ENCODE assay signal across 9 cellular contexts in the genomic region with DNA sequence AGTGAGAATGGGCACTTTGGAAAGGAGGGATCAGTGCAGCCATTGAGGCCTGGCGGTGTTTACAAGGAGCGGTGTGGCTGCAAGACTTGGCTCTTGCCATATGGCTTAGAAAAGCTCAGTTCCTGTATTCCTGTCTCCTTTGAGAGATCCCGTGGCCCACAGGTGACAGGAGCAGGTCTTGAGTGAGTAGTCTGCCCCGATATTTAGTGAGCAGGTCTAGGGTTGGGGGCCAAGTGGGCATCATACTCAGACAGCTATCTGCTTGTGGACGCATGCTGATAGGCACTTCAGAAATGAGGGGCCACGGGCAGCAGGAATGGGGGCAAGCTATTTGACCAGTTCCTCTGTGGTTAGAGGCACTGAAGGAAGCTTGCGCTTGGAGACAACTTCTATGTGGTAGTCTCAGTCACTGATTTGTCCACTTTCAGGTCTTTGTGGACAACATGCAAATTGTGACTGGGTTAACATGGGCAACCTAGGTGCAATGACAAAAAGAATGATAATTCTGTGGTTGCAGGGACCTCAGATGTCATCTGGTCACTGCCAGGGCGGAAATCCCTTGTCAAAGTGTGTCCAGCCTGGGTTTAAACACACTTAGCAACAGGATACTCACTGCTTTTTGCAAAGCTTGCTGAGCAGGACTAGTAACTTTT. TPM values are rescaled to one million over a fixed set of nuclear protein-coding genes. Genes with fewer than 3 reads are reported as not detected.
DNase-seq lines count a peak whose midpoint lies in the region; ATAC-seq, FAIRE-seq and TF ChIP-seq lines count a peak whose summit lies in the region.
"Had no signal": no experiment of that assay in that cellular context is flagged by ENCODE, and none has a peak within 500 bp of the region (broad histone marks: within the 10 kb centered on the region; RNA-seq: fewer than 3 reads in every experiment).

No MANE protein-coding gene starts in this region.

- peaks cover 53% of the 10 kb centered on the region for H3K79me2 ChIP-seq in PC-3 (ENCODE audit: low read length)
- H3K79me2 ChIP-seq in endothelial cell of umbilical vein (ENCODE audit: control insufficient read depth, insufficient read depth, low read length) = peaks cover 54% of the 10 kb centered on the region
- no peaks in the 10 kb centered on the region for H3K79me2 ChIP-seq in parathyroid adenoma

- H3K9me2 ChIP-seq in PC-3 (replicated peaks; ENCODE audit: low read length) = no peaks in the 10 kb centered on the region

- H3K27ac ChIP-seq in PC-3 (ENCODE audit: low read length) (no peak overlapping the region), endothelial cell of umbilical vein (ENCODE audit: insufficient read depth, low read depth, low read length) (peak overlapping the region; percentile 22), parathyroid adenoma (no peak overlapping the region), caudate nucleus (ENCODE audit: low read depth, low read length) (no peak overlapping the region)

- peak overlapping the region; percentile 98 for H3K4me2 ChIP-seq in PC-3 (ENCODE audit: low read length)
- H3K4me2 ChIP-seq in endothelial cell of umbilical vein (ENCODE audit: insufficient read depth, low read length) = peak overlapping the region; percentile 80
- H3K4me2 ChIP-seq in parathyroid adenoma (ENCODE audit: low read length) = peak overlapping the region; percentile 98

- no peak for FAIRE-seq in endothelial cell of umbilical vein (lab: Jason Lieb, UNC)

- intact Hi-C loops in PC-3 (cut with micrococcal nuclease) (no loop called here), endothelial cell of umbilical vein (cut with micrococcal nuclease) (loop anchor here (1.0 to 10.0 kb wide), 3 partner anchors 17 to 57 kb away; no protein-coding TSS in a partner anchor)

- POLR2A ChIA-PET in PC-3 (lab: Charles Lee; ENCODE audit: unreplicated experiment) = no interaction called here
- POLR2A ChIA-PET in endothelial cell of umbilical vein (lab: Charles Lee) = interaction anchor here (1.6 kb wide), 1 partner anchor 8 kb away, joined by 7 read pairs; no protein-coding TSS in a partner anchor

- H3K36me3 ChIP-seq in PC-3 (ENCODE audit: low read depth, low read length) (peaks cover 31% of the 10 kb centered on the region), endothelial cell of umbilical vein (ENCODE audit: control insufficient read depth in 2 of 2, extremely low read depth in 1 of 2, insufficient read depth in 2 of 2, low read length in 2 of 2) (peaks cover 19 to 29% of the 10 kb centered on the region in 2 experiments), parathyroid adenoma (ENCODE audit: control insufficient read depth, insufficient read depth, low read length) (no peaks in the 10 kb centered on the region)

- peak overlapping the region; percentile 95 for H3K9ac ChIP-seq in PC-3 (ENCODE audit: low read length)
- H3K9ac ChIP-seq in endothelial cell of umbilical vein (replicated peaks; ENCODE audit: extremely low read depth, insufficient read depth, low read length) = peak overlapping the region; percentile 86
- no peak overlapping the region for H3K9ac ChIP-seq in parathyroid adenoma

- H2AFZ ChIP-seq in PC-3 (ENCODE audit: low read length) = peak overlapping the region; percentile 97
- H2AFZ ChIP-seq in endothelial cell of umbilical vein (ENCODE audit: low read depth, low read length) = peak overlapping the region; percentile 74
- no peak overlapping the region for H2AFZ ChIP-seq in parathyroid adenoma

- peak overlapping the region; percentile 76 for H3K4me3 ChIP-seq in GM12865 (ENCODE audit: low read depth, low read length)
- H3K4me3 ChIP-seq in PC-3 (ENCODE audit: low read length) = peak overlapping the region; percentile 99
- H3K4me3 ChIP-seq in endothelial cell of umbilical vein (replicated peaks in 1 of 3; ENCODE audit: insufficient read depth in 1 of 3, low read depth in 1 of 3, low read length in 3 of 3) = peak overlapping the region; percentile 61 to 74 (median 65)
- H3K4me3 ChIP-seq in parathyroid adenoma (ENCODE audit: low read depth, low read length) = peak overlapping the region; percentile 75

- BruUV-seq in PC-3 (replicated peaks; lab: Mats Ljungman, UMichigan) (no TSS peak), endothelial cell of umbilical vein (replicated peaks; lab: Mats Ljungman, UMichigan) (no TSS peak)

- TF ChIP-seq CTCF in GM12865 (IDR thresholded peaks at IDR 0.05; ENCODE audit: insufficient read depth, low read depth, low read length, missing control alignments) = no peak
- TF ChIP-seq CTCF in PC-3 (conservative IDR thresholded peaks at IDR 0.05; ENCODE audit: low read depth, low read length) = no peak
- no peak for TF ChIP-seq CTCF in endothelial cell of umbilical vein (IDR thresholded peaks at IDR 0.05; ENCODE audit: extremely low read depth in 1 of 2, insufficient read depth in 1 of 2, low read depth in 1 of 2, low read length in 2 of 2)
- TF ChIP-seq CTCF in parathyroid adenoma (IDR thresholded peaks at IDR 0.05) = no peak

- dilution Hi-C loops in endothelial cell of umbilical vein (cut with MboI; ENCODE audit: extremely low pct_ligation_motif_present, low sequenced_read_pairs) = no loop called here

- H3K27me3 ChIP-seq in PC-3 (ENCODE audit: low read length) = peaks cover 16% of the 10 kb centered on the region
- peaks cover 13 to 25% of the 10 kb centered on the region in 2 experiments for H3K27me3 ChIP-seq in endothelial cell of umbilical vein (ENCODE audit: control insufficient read depth in 2 of 2, insufficient read depth in 2 of 2, low read length in 2 of 2)
- H3K27me3 ChIP-seq in parathyroid adenoma (ENCODE audit: control insufficient read depth, insufficient read depth, low read length) = no peaks in the 10 kb centered on the region

- no peak for TF ChIP-seq POLR2A in endothelial cell of umbilical vein (IDR thresholded peaks at IDR 0.05; ENCODE audit: low read depth, low read length)

- CTCF ChIA-PET in PC-3 (lab: Charles Lee) = no interaction called here
- CTCF ChIA-PET in endothelial cell of umbilical vein (lab: Charles Lee) = interaction anchor here (1.5 to 3.9 kb wide), 5 partner anchors 10 to 542 kb away, joined by 3 to 27 read pairs (median 6); no protein-coding TSS in a partner anchor

- DNase-seq in GM12865 (ENCODE audit: low read depth) (peak; percentile 66), PC-3 (peak; percentile 45), endothelial cell of umbilical vein (ENCODE audit: low read depth, low spot score) (no peak), GDM1 (lab: John Stamatoyannopoulos, UW) (no peak), caudate nucleus (lab: John Stamatoyannopoulos, UW) (no peak)
- no peak for DNase-seq in stimulated activated CD4-positive, alpha-beta T cell treated with anti-CD3 and anti-CD28 coated beads, Interleukin-4, amount 100 ng/mL, for 24 hours

- peaks cover 5% of the 10 kb centered on the region; the same call in 1 of the 2 replicates for H4K20me1 ChIP-seq in PC-3 (ENCODE audit: low read length)
- H4K20me1 ChIP-seq in endothelial cell of umbilical vein (replicated peaks; ENCODE audit: control insufficient read depth, extremely low read depth, insufficient read depth, low read length) = no peaks in the 10 kb centered on the region

- H3K9me3 ChIP-seq in PC-3 (ENCODE audit: low read length) (no peaks in the 10 kb centered on the region), endothelial cell of umbilical vein (replicated peaks; ENCODE audit: control insufficient read depth, insufficient read depth, low read length) (no peaks in the 10 kb centered on the region), parathyroid adenoma (ENCODE audit: control insufficient read depth, low read length) (no peaks in the 10 kb centered on the region)

- no peaks in the 10 kb centered on the region for H3K9me1 ChIP-seq in endothelial cell of umbilical vein (replicated peaks; ENCODE audit: control insufficient read depth, extremely low read depth, insufficient read depth, low read length)

- peaks cover 47% of the 10 kb centered on the region for H3K4me1 ChIP-seq in PC-3 (ENCODE audit: insufficient read depth, low read length)
- peaks cover 16% of the 10 kb centered on the region for H3K4me1 ChIP-seq in endothelial cell of umbilical vein (ENCODE audit: control insufficient read depth, extremely low read depth, insufficient read depth, low read length)
- no peaks in the 10 kb centered on the region for H3K4me1 ChIP-seq in parathyroid adenoma

- ATAC-seq in PC-3 = no peak
- ATAC-seq in GM18858 (IDR thresholded peaks at IDR 0.05; ENCODE audit: unreplicated experiment) = no peak

- no peaks in the 10 kb centered on the region for H3F3A ChIP-seq in PC-3 (ENCODE audit: low read length, unreplicated experiment)

TF ChIP-seq in endothelial cell of umbilical vein, 7 proteins besides CTCF, POLR2A, EP300 and RAD21 (continues in another document):
- TF ChIP-seq, protein P1, sequence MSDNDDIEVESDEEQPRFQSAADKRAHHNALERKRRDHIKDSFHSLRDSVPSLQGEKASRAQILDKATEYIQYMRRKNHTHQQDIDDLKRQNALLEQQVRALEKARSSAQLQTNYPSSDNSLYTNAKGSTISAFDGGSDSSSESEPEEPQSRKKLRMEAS (IDR thresholded peaks at IDR 0.05; ENCODE audit: insufficient read depth, insufficient read length) = no peak
- TF ChIP-seq MYC (IDR thresholded peaks at IDR 0.05; ENCODE audit: low read depth, low read length) (no peak), JUN (IDR thresholded peaks at IDR 0.05; ENCODE audit: borderline replicate concordance, insufficient read depth, insufficient read length, low read depth) (no peak), FOS (IDR thresholded peaks at IDR 0.05; ENCODE audit: borderline replicate concordance, insufficient read depth, low read length) (no peak), GATA2 (IDR thresholded peaks at IDR 0.05; ENCODE audit: insufficient read depth, insufficient read length, low read depth, low read length) (no peak), EZH2 (IDR thresholded peaks at IDR 0.05; ENCODE audit: borderline replicate concordance, low read depth, low read length, severe bottlenecking) (no peak)

RNA-seq across cellular contexts. Expression of a gene that starts 1.1 kb away (rescaled TPM):
- total RNA-seq in PC-3 (2014; rRNA removed) (164 and 178 TPM in 2 replicates), endothelial cell of umbilical vein (105 and 114 TPM in 2 replicates)
- 284 and 322 TPM in 2 replicates for polyA plus RNA-seq in endothelial cell of umbilical vein
- 229 and 242 TPM in 2 replicates for polyA plus RNA-seq in endothelial cell of umbilical vein (2011; cell fraction: cytosol; rRNA removed)
- 87.5 and 87.6 TPM in 2 replicates for polyA plus RNA-seq in endothelial cell of umbilical vein (2011; cell fraction: nucleus; rRNA removed)
- polyA plus RNA-seq in endothelial cell of umbilical vein (2012) = 123 and 136 TPM in 2 replicates
- 144 and 155 TPM in 2 replicates for polyA minus RNA-seq in endothelial cell of umbilical vein
- polyA minus RNA-seq in endothelial cell of umbilical vein (2011; cell fraction: cytosol; rRNA and poly(A)+ RNA removed) = 53.3 TPM
- 40.0 TPM in 2 replicates for polyA minus RNA-seq in endothelial cell of umbilical vein (2011; cell fraction: nucleus; rRNA and poly(A)+ RNA removed)

RNA-seq across cellular contexts. Expression of a gene that starts 29.5 kb away (rescaled TPM):
- not detected in 2 replicates for total RNA-seq in PC-3 (2014; rRNA removed)
- not detected in 2 replicates for total RNA-seq in endothelial cell of umbilical vein
- polyA plus RNA-seq in endothelial cell of umbilical vein = not detected in 2 replicates
- polyA plus RNA-seq in endothelial cell of umbilical vein (2011; cell fraction: cytosol; rRNA removed) = not detected in 2 replicates
- polyA plus RNA-seq in endothelial cell of umbilical vein (2011; cell fraction: nucleus; rRNA removed) = not detected in 2 replicates
- not detected in 2 replicates for polyA plus RNA-seq in endothelial cell of umbilical vein (2012)
- not detected in 2 replicates for polyA minus RNA-seq in endothelial cell of umbilical vein
- polyA minus RNA-seq in endothelial cell of umbilical vein (2011; cell fraction: cytosol; rRNA and poly(A)+ RNA removed) = not detected
- polyA minus RNA-seq in endothelial cell of umbilical vein (2011; cell fraction: nucleus; rRNA and poly(A)+ RNA removed) = not detected in 2 replicates
- total RNA-seq: NCI-H460 had no signal

Comparison
In these comparisons a context has a peak if more than half of its experiments do, and no peak if none do; other contexts are left out.
1. DNase-seq: peak in GM12865 (single experiment) and PC-3 (single experiment); none in endothelial cell of umbilical vein (single experiment), stimulated activated CD4-positive, alpha-beta T cell treated with anti-CD3 and anti-CD28 coated beads, Interleukin-4, amount 100 ng/mL, for 24 hours (single experiment), GDM1 (single experiment) and caudate nucleus (0 of 61).
2. Peak in every context shown above with its lines, with median percentiles within 50 percentile points of each other: H3K4me3 ChIP-seq and H3K4me2 ChIP-seq.